1 cellular context compared by ENCODE assay signal in genomic region chr7:135170223-135170997, GRCh38.
TF ChIP-seq lines count a peak whose summit lies in the region.

Gene CYREN, minus strand, starts transcription at chr7:135170707. Its CDS starts 1,785 bp downstream, at chr7:135168922.

TF ChIP-seq in HepG2, 621 proteins besides CTCF, POLR2A, EP300 and RAD21 (continued from another document and continues in another):
- TF ChIP-seq, protein P1, sequence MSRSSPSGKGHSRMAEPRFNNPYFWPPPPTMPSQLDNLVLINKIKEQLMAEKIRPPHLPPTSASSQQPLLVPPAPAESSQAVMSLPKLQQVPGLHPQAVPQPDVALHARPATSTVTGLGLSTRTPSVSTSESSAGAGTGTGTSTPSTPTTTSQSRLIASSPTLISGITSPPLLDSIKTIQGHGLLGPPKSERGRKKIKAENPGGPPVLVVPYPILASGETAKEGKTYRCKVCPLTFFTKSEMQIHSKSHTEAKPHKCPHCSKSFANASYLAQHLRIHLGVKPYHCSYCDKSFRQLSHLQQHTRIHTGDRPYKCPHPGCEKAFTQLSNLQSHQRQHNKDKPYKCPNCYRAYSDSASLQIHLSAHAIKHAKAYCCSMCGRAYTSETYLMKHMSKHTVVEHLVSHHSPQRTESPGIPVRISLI (CRISPR knock-in tag; IDR thresholded peaks at IDR 0.05; ENCODE audit: borderline replicate concordance) = no peak
- peak; percentile 89 for TF ChIP-seq ZNF879 (CRISPR knock-in tag; IDR thresholded peaks at IDR 0.05)
- TF ChIP-seq PHF5A (CRISPR knock-in tag; IDR thresholded peaks at IDR 0.05; ENCODE audit: low read depth, unreplicated experiment) = no peak
- TF ChIP-seq DMTF1 (CRISPR knock-in tag; IDR thresholded peaks at IDR 0.05) = 0 out of 2 replicates have a peak, but pooled peaks have one; percentile 14
- no peak for TF ChIP-seq TERF1 (CRISPR knock-in tag; IDR thresholded peaks at IDR 0.05)
- peak; percentile 16; the same call in 1 of the 2 replicates for TF ChIP-seq NR2F2 (IDR thresholded peaks at IDR 0.05; ENCODE audit: borderline replicate concordance, low read depth)
- TF ChIP-seq DMAP1 (CRISPR knock-in tag; IDR thresholded peaks at IDR 0.05) = peak; percentile 89
- peak; percentile 86 for TF ChIP-seq ZNF598 (CRISPR knock-in tag; IDR thresholded peaks at IDR 0.05; ENCODE audit: borderline replicate concordance)
- no peak for TF ChIP-seq ATAD3A (CRISPR knock-in tag; IDR thresholded peaks at IDR 0.05)
- TF ChIP-seq, protein P2, sequence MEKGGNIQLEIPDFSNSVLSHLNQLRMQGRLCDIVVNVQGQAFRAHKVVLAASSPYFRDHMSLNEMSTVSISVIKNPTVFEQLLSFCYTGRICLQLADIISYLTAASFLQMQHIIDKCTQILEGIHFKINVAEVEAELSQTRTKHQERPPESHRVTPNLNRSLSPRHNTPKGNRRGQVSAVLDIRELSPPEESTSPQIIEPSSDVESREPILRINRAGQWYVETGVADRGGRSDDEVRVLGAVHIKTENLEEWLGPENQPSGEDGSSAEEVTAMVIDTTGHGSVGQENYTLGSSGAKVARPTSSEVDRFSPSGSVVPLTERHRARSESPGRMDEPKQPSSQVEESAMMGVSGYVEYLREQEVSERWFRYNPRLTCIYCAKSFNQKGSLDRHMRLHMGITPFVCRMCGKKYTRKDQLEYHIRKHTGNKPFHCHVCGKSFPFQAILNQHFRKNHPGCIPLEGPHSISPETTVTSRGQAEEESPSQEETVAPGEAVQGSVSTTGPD (CRISPR knock-in tag; IDR thresholded peaks at IDR 0.05) = no peak
- peak; percentile 77 for TF ChIP-seq ZNF563 (CRISPR knock-in tag; IDR thresholded peaks at IDR 0.05)
- no peak for TF ChIP-seq ZNF160 (CRISPR knock-in tag; IDR thresholded peaks at IDR 0.05)
- peak; percentile 69; the same call in 1 of the 2 replicates for TF ChIP-seq ELF4 (CRISPR knock-in tag; IDR thresholded peaks at IDR 0.05; ENCODE audit: borderline replicate concordance)
- TF ChIP-seq ZMYM3 (CRISPR knock-in tag; IDR thresholded peaks at IDR 0.05) = no peak; the same call in 1 of the 2 replicates
- TF ChIP-seq ZXDC (CRISPR knock-in tag; IDR thresholded peaks at IDR 0.05) = no peak
- TF ChIP-seq, protein P3, sequence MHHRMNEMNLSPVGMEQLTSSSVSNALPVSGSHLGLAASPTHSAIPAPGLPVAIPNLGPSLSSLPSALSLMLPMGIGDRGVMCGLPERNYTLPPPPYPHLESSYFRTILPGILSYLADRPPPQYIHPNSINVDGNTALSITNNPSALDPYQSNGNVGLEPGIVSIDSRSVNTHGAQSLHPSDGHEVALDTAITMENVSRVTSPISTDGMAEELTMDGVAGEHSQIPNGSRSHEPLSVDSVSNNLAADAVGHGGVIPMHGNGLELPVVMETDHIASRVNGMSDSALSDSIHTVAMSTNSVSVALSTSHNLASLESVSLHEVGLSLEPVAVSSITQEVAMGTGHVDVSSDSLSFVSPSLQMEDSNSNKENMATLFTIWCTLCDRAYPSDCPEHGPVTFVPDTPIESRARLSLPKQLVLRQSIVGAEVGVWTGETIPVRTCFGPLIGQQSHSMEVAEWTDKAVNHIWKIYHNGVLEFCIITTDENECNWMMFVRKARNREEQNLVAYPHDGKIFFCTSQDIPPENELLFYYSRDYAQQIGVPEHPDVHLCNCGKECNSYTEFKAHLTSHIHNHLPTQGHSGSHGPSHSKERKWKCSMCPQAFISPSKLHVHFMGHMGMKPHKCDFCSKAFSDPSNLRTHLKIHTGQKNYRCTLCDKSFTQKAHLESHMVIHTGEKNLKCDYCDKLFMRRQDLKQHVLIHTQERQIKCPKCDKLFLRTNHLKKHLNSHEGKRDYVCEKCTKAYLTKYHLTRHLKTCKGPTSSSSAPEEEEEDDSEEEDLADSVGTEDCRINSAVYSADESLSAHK (CRISPR knock-in tag; IDR thresholded peaks at IDR 0.05; ENCODE audit: borderline replicate concordance) = no peak
- TF ChIP-seq ZFP37 (CRISPR knock-in tag; IDR thresholded peaks at IDR 0.05; ENCODE audit: borderline replicate concordance) = no peak; the same call in 1 of the 2 replicates
- TF ChIP-seq, protein P4, sequence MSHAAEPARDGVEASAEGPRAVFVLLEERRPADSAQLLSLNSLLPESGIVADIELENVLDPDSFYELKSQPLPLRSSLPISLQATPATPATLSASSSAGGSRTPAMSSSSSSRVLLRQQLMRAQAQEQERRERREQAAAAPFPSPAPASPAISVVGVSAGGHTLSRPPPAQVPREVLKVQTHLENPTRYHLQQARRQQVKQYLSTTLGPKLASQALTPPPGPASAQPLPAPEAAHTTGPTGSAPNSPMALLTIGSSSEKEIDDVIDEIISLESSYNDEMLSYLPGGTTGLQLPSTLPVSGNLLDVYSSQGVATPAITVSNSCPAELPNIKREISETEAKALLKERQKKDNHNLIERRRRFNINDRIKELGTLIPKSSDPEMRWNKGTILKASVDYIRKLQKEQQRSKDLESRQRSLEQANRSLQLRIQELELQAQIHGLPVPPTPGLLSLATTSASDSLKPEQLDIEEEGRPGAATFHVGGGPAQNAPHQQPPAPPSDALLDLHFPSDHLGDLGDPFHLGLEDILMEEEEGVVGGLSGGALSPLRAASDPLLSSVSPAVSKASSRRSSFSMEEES (CRISPR knock-in tag; IDR thresholded peaks at IDR 0.05) = peak; percentile 40; the same call in 1 of the 2 replicates
- TF ChIP-seq RARG (CRISPR knock-in tag; IDR thresholded peaks at IDR 0.05; ENCODE audit: low read depth) = no peak
- TF ChIP-seq ZNF280B (CRISPR knock-in tag; IDR thresholded peaks at IDR 0.05; ENCODE audit: borderline replicate concordance) = no peak
- TF ChIP-seq SMAD3 (CRISPR knock-in tag; IDR thresholded peaks at IDR 0.05) = peak; percentile 61; the same call in 1 of the 2 replicates
- TF ChIP-seq ZNF597 (CRISPR knock-in tag; IDR thresholded peaks at IDR 0.05) = 0 out of 2 replicates have a peak, but pooled peaks have one; percentile 55
- peak; percentile 69 for TF ChIP-seq SP4 (CRISPR knock-in tag; IDR thresholded peaks at IDR 0.05)
- peak; percentile 79 for TF ChIP-seq ZNF747 (CRISPR knock-in tag; IDR thresholded peaks at IDR 0.05; ENCODE audit: borderline replicate concordance)
- no peak for TF ChIP-seq CSRNP2 (CRISPR knock-in tag; conservative IDR thresholded peaks at IDR 0.05; ENCODE audit: low read depth)
- TF ChIP-seq POLR2AphosphoS5 (IDR thresholded peaks at IDR 0.05; ENCODE audit: low read depth, low read length) = peak; percentile 58; the same call in 1 of the 2 replicates
- peak; percentile 62; the same call in 1 of the 2 replicates for TF ChIP-seq ZNF761 (CRISPR knock-in tag; conservative IDR thresholded peaks at IDR 0.05)
- TF ChIP-seq AKAP8 (CRISPR knock-in tag; IDR thresholded peaks at IDR 0.05) = no peak; the same call in 1 of the 2 replicates
- TF ChIP-seq HES4 (CRISPR knock-in tag; IDR thresholded peaks at IDR 0.05; ENCODE audit: borderline replicate concordance) = peak; percentile 72; the same call in 1 of the 2 replicates
- peak; percentile 70; the same call in 1 of the 2 replicates for TF ChIP-seq ZZZ3 (CRISPR knock-in tag; IDR thresholded peaks at IDR 0.05; ENCODE audit: borderline replicate concordance)
- no peak for TF ChIP-seq ZEB1 (IDR thresholded peaks at IDR 0.05; ENCODE audit: insufficient replicate concordance, low read depth)
- TF ChIP-seq, protein P5, sequence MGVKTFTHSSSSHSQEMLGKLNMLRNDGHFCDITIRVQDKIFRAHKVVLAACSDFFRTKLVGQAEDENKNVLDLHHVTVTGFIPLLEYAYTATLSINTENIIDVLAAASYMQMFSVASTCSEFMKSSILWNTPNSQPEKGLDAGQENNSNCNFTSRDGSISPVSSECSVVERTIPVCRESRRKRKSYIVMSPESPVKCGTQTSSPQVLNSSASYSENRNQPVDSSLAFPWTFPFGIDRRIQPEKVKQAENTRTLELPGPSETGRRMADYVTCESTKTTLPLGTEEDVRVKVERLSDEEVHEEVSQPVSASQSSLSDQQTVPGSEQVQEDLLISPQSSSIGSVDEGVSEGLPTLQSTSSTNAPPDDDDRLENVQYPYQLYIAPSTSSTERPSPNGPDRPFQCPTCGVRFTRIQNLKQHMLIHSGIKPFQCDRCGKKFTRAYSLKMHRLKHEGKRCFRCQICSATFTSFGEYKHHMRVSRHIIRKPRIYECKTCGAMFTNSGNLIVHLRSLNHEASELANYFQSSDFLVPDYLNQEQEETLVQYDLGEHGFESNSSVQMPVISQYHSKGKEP (CRISPR knock-in tag; IDR thresholded peaks at IDR 0.05) = no peak
- peak; percentile 84 for TF ChIP-seq SRY (CRISPR knock-in tag; IDR thresholded peaks at IDR 0.05)
- TF ChIP-seq ZBTB3 (CRISPR knock-in tag; IDR thresholded peaks at IDR 0.05; ENCODE audit: borderline replicate concordance, low read depth) = no peak; the same call in 1 of the 2 replicates
